1 cellular context compared by ENCODE assay signal in genomic region chr1:64162804-64163203, GRCh38.
TF ChIP-seq lines count a peak whose summit lies in the region.

No MANE protein-coding gene starts in this region.

TF ChIP-seq in GM23338, 12 proteins besides CTCF, POLR2A, EP300 and RAD21 (continued from another document):
- TF ChIP-seq, protein P1, sequence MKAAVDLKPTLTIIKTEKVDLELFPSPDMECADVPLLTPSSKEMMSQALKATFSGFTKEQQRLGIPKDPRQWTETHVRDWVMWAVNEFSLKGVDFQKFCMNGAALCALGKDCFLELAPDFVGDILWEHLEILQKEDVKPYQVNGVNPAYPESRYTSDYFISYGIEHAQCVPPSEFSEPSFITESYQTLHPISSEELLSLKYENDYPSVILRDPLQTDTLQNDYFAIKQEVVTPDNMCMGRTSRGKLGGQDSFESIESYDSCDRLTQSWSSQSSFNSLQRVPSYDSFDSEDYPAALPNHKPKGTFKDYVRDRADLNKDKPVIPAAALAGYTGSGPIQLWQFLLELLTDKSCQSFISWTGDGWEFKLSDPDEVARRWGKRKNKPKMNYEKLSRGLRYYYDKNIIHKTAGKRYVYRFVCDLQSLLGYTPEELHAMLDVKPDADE (IDR thresholded peaks at IDR 0.05) = no peak
- TF ChIP-seq REST (IDR thresholded peaks at IDR 0.05; ENCODE audit: unreplicated experiment) = no peak
- TF ChIP-seq POLR2AphosphoS5 (IDR thresholded peaks at IDR 0.05; ENCODE audit: low read depth) = no peak
- TF ChIP-seq ZNF331 (CRISPR knock-in tag; IDR thresholded peaks at IDR 0.05; ENCODE audit: low read depth) = no peak
- TF ChIP-seq EZH2phosphoT487 (IDR thresholded peaks at IDR 0.05; ENCODE audit: unreplicated experiment) = no peak
- no peak for TF ChIP-seq STAT1 (IDR thresholded peaks at IDR 0.05; ENCODE audit: unreplicated experiment)
TF ChIP-seq in GM23338: peak in this region for 0.
